In the genomic region with DNA sequence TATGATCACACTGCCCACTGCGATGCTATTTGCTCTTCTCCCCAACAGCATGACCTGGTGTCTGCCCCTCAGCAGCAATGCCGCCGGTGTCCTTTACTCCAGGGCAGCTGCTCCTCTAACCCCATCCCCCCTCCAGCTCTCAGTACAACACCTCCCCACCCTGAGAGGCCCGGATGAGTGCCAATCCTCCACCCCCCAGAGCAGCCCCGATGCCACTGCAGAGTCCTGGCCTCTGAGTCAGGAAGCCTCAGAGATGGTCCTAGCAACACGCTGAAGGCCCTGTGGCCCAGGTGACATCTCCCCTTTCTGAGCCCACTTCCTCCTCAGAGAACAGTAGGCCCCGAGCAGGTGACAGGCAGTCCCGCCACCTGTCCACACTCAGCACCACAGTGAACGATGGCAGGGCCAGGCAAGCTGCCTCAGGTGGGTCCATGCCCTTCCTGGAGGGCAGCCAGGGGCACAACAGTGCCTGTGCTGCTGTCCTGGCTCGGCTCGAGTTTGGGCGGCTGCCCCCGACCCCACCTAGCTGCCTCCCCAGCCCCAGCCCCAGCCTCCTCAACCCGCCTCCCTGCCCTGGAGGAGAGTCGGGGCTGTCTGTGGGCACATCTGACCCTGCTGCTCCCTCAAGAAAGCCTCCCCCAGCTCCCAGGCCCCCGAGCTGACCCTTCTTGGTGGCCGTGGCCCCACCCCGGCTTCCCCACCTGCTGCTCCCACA, we compare ENCODE assay signal across 20 cellular contexts. TPM values are rescaled to one million over a fixed set of nuclear protein-coding genes. Genes with fewer than 3 reads are reported as not detected.
DNase-seq lines count a peak whose midpoint lies in the region; ATAC-seq and TF ChIP-seq lines count a peak whose summit lies in the region.
"Had no signal": no experiment of that assay in that cellular context is flagged by ENCODE, and none has a peak within 500 bp of the region (broad histone marks: within the 10 kb centered on the region; RNA-seq: fewer than 3 reads in every experiment).

No MANE protein-coding gene starts in this region.

- no peak overlapping the region for H3K4me3 Mint-ChIP-seq in stimulated activated memory B cell treated with anti-CD40 and anti-IgM and Interleukin-4, amounts not matched to agents 10 μg/mL and 1 μg/mL and 100 μg/mL, for 72 hours
- H3K4me3 Mint-ChIP-seq: activated CD4-positive, alpha-beta memory T cell treated with anti-CD3 and anti-CD28 coated beads for 36 hours had no signal

- H3K9me2 ChIP-seq in OCI-LY7 (ENCODE audit: insufficient read depth, low read length), result no peaks in the 10 kb centered on the region

- intact Hi-C loops in OCI-LY7 (cut with micrococcal nuclease; ENCODE audit: unreplicated experiment), result no loop called here

- H3K36me3 ChIP-seq in OCI-LY7 (ENCODE audit: insufficient read depth, low read length) (no peaks in the 10 kb centered on the region), HAP-1 (replicated peaks) (no peaks in the 10 kb centered on the region)
- H3K36me3 ChIP-seq: colonic mucosa, thyroid gland had no signal

- no peak for ATAC-seq in stimulated activated memory B cell treated with anti-CD40 and anti-IgM and Interleukin-4, amounts not matched to agents 10 μg/mL and 1 μg/mL and 100 μg/mL, for 72 hours
- ATAC-seq: gastroesophageal sphincter; stimulated activated naive CD8-positive, alpha-beta T cell treated with anti-CD3 and anti-CD28 coated beads, Interleukin-15, Interleukin-2, amounts not matched to agents 100 U/mL and 50 U/mL, for 24 hours had no signal

- H3K27ac Mint-ChIP-seq in stimulated activated memory B cell treated with anti-CD40 and anti-IgM and Interleukin-4, amounts not matched to agents 10 μg/mL and 1 μg/mL and 100 μg/mL, for 72 hours, result peak overlapping the region; percentile 56
- H3K27ac Mint-ChIP-seq: activated CD4-positive, alpha-beta memory T cell treated with anti-CD3 and anti-CD28 coated beads for 36 hours had no signal

- no peak overlapping the region for H2AFZ ChIP-seq in OCI-LY7 (ENCODE audit: low read length)

- no peak overlapping the region for H3K4me3 ChIP-seq in OCI-LY7 (ENCODE audit: low read depth, low read length, poor library complexity, severe bottlenecking)
- H3K4me3 ChIP-seq in HAP-1, result no peak overlapping the region
- H3K4me3 ChIP-seq: colonic mucosa, gastroesophageal sphincter, lung, thyroid gland had no signal

- H3K27me3 ChIP-seq in HAP-1 (ENCODE audit: low read depth), result no peaks in the 10 kb centered on the region
- H3K27me3 ChIP-seq: colonic mucosa, gastroesophageal sphincter, thyroid gland had no signal

- BruUV-seq in OCI-LY7 (replicated peaks; lab: Mats Ljungman, UMichigan), result no TSS peak

- in situ Hi-C loops in HAP-1 (cut with MboI; ENCODE audit: low sequenced_read_pairs), result no loop called here

- H4K20me1 ChIP-seq in OCI-LY7 (ENCODE audit: insufficient read depth, low read length), result no peaks in the 10 kb centered on the region

- H3K4me1 Mint-ChIP-seq in stimulated activated memory B cell treated with anti-CD40 and anti-IgM and Interleukin-4, amounts not matched to agents 10 μg/mL and 1 μg/mL and 100 μg/mL, for 72 hours, result peaks cover 34% of the 10 kb centered on the region

- no peak overlapping the region for H3K27ac ChIP-seq in OCI-LY7 (ENCODE audit: low read depth, low read length, poor library complexity, severe bottlenecking)
- H3K27ac ChIP-seq: colonic mucosa, gastroesophageal sphincter, thyroid gland had no signal

- no peaks in the 10 kb centered on the region for H3K9me3 ChIP-seq in OCI-LY7 (ENCODE audit: low read length)
- H3K9me3 ChIP-seq in HAP-1, result peaks cover 5% of the 10 kb centered on the region; the same call in 1 of the 2 replicates
- H3K9me3 ChIP-seq: colonic mucosa, thyroid gland had no signal

- DNase-seq in NCI-H2196 (lab: John Stamatoyannopoulos, UW; ENCODE audit: unreplicated experiment) (peak; percentile 51), NCI-H2196 treated with DMSO at 0.1 percent for 48 hours (lab: John Stamatoyannopoulos, UW; ENCODE audit: unreplicated experiment) (no peak), OCI-LY7 (ENCODE audit: low spot score) (peak; percentile 34), glomerular visceral epithelial cell (ENCODE audit: extremely low spot score) (peak; percentile 54), HAP-1 (ENCODE audit: low spot score in 2 of 2) (no peak), SKM-1 (lab: John Stamatoyannopoulos, UW; ENCODE audit: unreplicated experiment) (no peak), kidney tubule cell (ENCODE audit: low spot score) (no peak)
- DNase-seq: activated CD4-positive, alpha-beta memory T cell treated with anti-CD3 and anti-CD28 coated beads for 36 hours; activated effector memory CD4-positive, alpha-beta T cell treated with anti-CD3 and anti-CD28 coated beads, Interleukin-2, amount 50 U/mL, for 16 hours; colonic mucosa; H9; NCI-H1417 treated with DMSO at 0.1 percent for 48 hours; NCI-H748 treated with DMSO at 0.1 percent for 48 hours; small intestine; stimulated activated naive CD8-positive, alpha-beta T cell treated with anti-CD3 and anti-CD28 coated beads, Interleukin-15, Interleukin-2, amounts not matched to agents 100 U/mL and 50 U/mL, for 24 hours; thyroid gland had no signal

- no peaks in the 10 kb centered on the region for H3K27me3 Mint-ChIP-seq in stimulated activated memory B cell treated with anti-CD40 and anti-IgM and Interleukin-4, amounts not matched to agents 10 μg/mL and 1 μg/mL and 100 μg/mL, for 72 hours
- H3K27me3 Mint-ChIP-seq: activated CD4-positive, alpha-beta memory T cell treated with anti-CD3 and anti-CD28 coated beads for 36 hours; IgD-negative memory B cell had no signal

- H3K36me3 Mint-ChIP-seq in stimulated activated memory B cell treated with anti-CD40 and anti-IgM and Interleukin-4, amounts not matched to agents 10 μg/mL and 1 μg/mL and 100 μg/mL, for 72 hours, result peaks cover 17% of the 10 kb centered on the region

- CTCF ChIA-PET in OCI-LY7 (lab: Charles Lee; ENCODE audit: unreplicated experiment), result no interaction called here

- peaks cover 8% of the 10 kb centered on the region; the same call in 1 of the 2 replicates for H3K79me2 ChIP-seq in OCI-LY7 (ENCODE audit: insufficient read depth, low read depth, low read length)

- POLR2A ChIA-PET in OCI-LY7 (lab: Charles Lee), result no interaction called here

- no peak overlapping the region for H3K4me2 ChIP-seq in OCI-LY7 (ENCODE audit: low read length)

- H3K9me3 Mint-ChIP-seq in stimulated activated memory B cell treated with anti-CD40 and anti-IgM and Interleukin-4, amounts not matched to agents 10 μg/mL and 1 μg/mL and 100 μg/mL, for 72 hours, result no peaks in the 10 kb centered on the region
- H3K9me3 Mint-ChIP-seq: H9 had no signal

- TF ChIP-seq CTCF in OCI-LY7 (conservative IDR thresholded peaks at IDR 0.05; ENCODE audit: low read length), result no peak

- peaks cover 33% of the 10 kb centered on the region for H3K4me1 ChIP-seq in OCI-LY7 (ENCODE audit: insufficient read depth, low read length, poor library complexity, severe bottlenecking)
- peaks cover 7% of the 10 kb centered on the region for H3K4me1 ChIP-seq in HAP-1

RNA-seq across cellular contexts. Expression of gene NDUFS8, which starts 3.9 kb away (rescaled TPM):
- total RNA-seq in OCI-LY7 (2014; rRNA removed; shearing (Covaris generic)), result 152 and 173 TPM in 2 replicates
- 126 and 132 TPM in 2 replicates for total RNA-seq in OCI-LY7 (2022)

RNA-seq across cellular contexts. Expression of gene TCIRG1, which starts 12.3 kb away (rescaled TPM):
- total RNA-seq in OCI-LY7 (2014; rRNA removed; shearing (Covaris generic)), result 148 and 199 TPM in 2 replicates
- total RNA-seq in OCI-LY7 (2022), result 201 and 204 TPM in 2 replicates

RNA-seq across cellular contexts. Expression of gene ALDH3B1, which starts 16.4 kb away (rescaled TPM):
- 0.50 TPM in 1 of 2 replicates, not detected in the other for total RNA-seq in OCI-LY7 (2014; rRNA removed; shearing (Covaris generic))
- total RNA-seq in OCI-LY7 (2022), result 0.53 and 0.65 TPM in 2 replicates
- total RNA-seq: activated CD4-positive, alpha-beta memory T cell treated with anti-CD3 and anti-CD28 coated beads for 36 hours; H9 had no signal

RNA-seq across cellular contexts. Expression of gene UNC93B1, which starts 22.7 kb away (rescaled TPM):
- 39.6 and 44.0 TPM in 2 replicates for total RNA-seq in OCI-LY7 (2014; rRNA removed; shearing (Covaris generic))
- 49.7 and 52.1 TPM in 2 replicates for total RNA-seq in OCI-LY7 (2022)

Comparison
In these comparisons a context has a peak if more than half of its experiments do, and no peak if none do; other contexts are left out.
1. DNase-seq: peak in NCI-H2196 (single experiment), OCI-LY7 (single experiment) and glomerular visceral epithelial cell (single experiment); none in NCI-H2196 treated with DMSO at 0.1 percent for 48 hours (single experiment), HAP-1 (0 of 2), SKM-1 (single experiment) and kidney tubule cell (single experiment).